26 cellular contexts compared by ENCODE assay signal in the genomic region with DNA sequence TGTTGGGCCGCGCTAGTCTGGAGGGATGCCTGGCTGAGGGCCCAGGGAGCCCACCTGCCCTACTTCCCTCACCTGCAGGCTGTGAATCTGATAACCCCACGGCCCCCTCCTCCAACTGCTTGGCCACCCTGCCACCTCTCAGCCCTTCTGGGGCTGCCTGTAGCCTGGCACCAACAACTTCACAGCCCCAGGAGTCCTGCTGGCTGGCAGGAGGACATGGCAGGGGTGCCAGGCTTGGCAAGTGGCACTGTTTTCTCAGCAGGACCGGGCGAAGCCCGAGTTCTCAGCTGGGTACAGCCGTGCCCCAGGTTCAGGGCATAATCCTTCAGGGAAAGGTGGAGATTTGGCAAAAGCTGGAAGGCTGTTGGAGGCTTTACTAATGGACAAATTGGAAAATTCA.
DNase-seq lines count a peak whose midpoint lies in the region; ATAC-seq, FAIRE-seq and TF ChIP-seq lines count a peak whose summit lies in the region.
"Had no signal": no experiment of that assay in that cellular context is flagged by ENCODE, and none has a peak within 500 bp of the region (broad histone marks: within the 10 kb centered on the region; RNA-seq: fewer than 3 reads in every experiment).

No MANE protein-coding gene starts in this region.

- H3K4me2 ChIP-seq in keratinocyte (ENCODE audit: control insufficient read depth, extremely low read depth, insufficient read depth, low read depth, low read length): no peak overlapping the region
- H3K4me2 ChIP-seq: A549, PC-9, SK-N-SH had no signal

- H3K27ac Mint-ChIP-seq in central memory CD8-positive, alpha-beta T cell (ENCODE audit: low read depth): peak overlapping the region; percentile 32
- no peak overlapping the region for H3K27ac Mint-ChIP-seq in activated CD4-positive, alpha-beta T cell treated with anti-CD3 and anti-CD28 coated beads, Interleukin-2, amount 10 ng/mL, durations not matched to agents 24 days and 14 days
- H3K27ac Mint-ChIP-seq: CD4-positive, CD25-positive, alpha-beta regulatory T cell had no signal

- no peaks in the 10 kb centered on the region for H3K27me3 Mint-ChIP-seq in central memory CD8-positive, alpha-beta T cell
- H3K27me3 Mint-ChIP-seq in activated T-cell treated with anti-CD3 and anti-CD28 coated beads, Interleukin-2, amount 50 U/mL, for 4 hours (ENCODE audit: low read depth): no peaks in the 10 kb centered on the region
- H3K27me3 Mint-ChIP-seq in activated CD4-positive, alpha-beta T cell treated with anti-CD3 and anti-CD28 coated beads, Interleukin-2, amount 10 ng/mL, durations not matched to agents 24 days and 14 days: no peaks in the 10 kb centered on the region
- H3K27me3 Mint-ChIP-seq: CD4-positive, CD25-positive, alpha-beta regulatory T cell had no signal

- intact Hi-C loops in activated CD4-positive, alpha-beta T cell treated with anti-CD3 and anti-CD28 coated beads, Interleukin-2, amount 10 ng/mL, durations not matched to agents 24 days and 14 days (cut with micrococcal nuclease): no loop called here

- dilution Hi-C loops in keratinocyte (cut with MboI; ENCODE audit: extremely low pct_ligation_motif_present, low sequenced_read_pairs): no loop called here

- H3K4me1 Mint-ChIP-seq in central memory CD8-positive, alpha-beta T cell: peaks cover 11% of the 10 kb centered on the region
- peaks cover 6% of the 10 kb centered on the region for H3K4me1 Mint-ChIP-seq in activated T-cell treated with anti-CD3 and anti-CD28 coated beads, Interleukin-2, amount 50 U/mL, for 4 hours (ENCODE audit: low read depth)
- peaks cover under 1% of the 10 kb centered on the region for H3K4me1 Mint-ChIP-seq in activated CD4-positive, alpha-beta T cell treated with anti-CD3 and anti-CD28 coated beads, Interleukin-2, amount 10 ng/mL, durations not matched to agents 24 days and 14 days

- peaks cover 7% of the 10 kb centered on the region for H3K36me3 Mint-ChIP-seq in central memory CD8-positive, alpha-beta T cell (ENCODE audit: insufficient read depth)
- no peaks in the 10 kb centered on the region for H3K36me3 Mint-ChIP-seq in activated T-cell treated with anti-CD3 and anti-CD28 coated beads, Interleukin-2, amount 50 U/mL, for 4 hours (ENCODE audit: insufficient read depth)
- no peaks in the 10 kb centered on the region for H3K36me3 Mint-ChIP-seq in activated CD4-positive, alpha-beta T cell treated with anti-CD3 and anti-CD28 coated beads, Interleukin-2, amount 10 ng/mL, durations not matched to agents 24 days and 14 days (ENCODE audit: low read depth)
- H3K36me3 Mint-ChIP-seq: CD4-positive, CD25-positive, alpha-beta regulatory T cell had no signal

- H3K4me1 ChIP-seq in keratinocyte (ENCODE audit: control insufficient read depth, extremely low read depth, insufficient read depth, low read length): peaks cover 8% of the 10 kb centered on the region

- in situ Hi-C loops in G401 (cut with HindIII; ENCODE audit: low sequenced_read_pairs): no loop called here

- peaks cover 2% of the 10 kb centered on the region for H4K20me1 ChIP-seq in keratinocyte (ENCODE audit: control insufficient read depth, extremely low read depth, insufficient read depth, low read length)

- no peak overlapping the region for H3K4me3 ChIP-seq in keratinocyte (ENCODE audit: control insufficient read depth in 2 of 3, extremely low read depth in 1 of 3, insufficient read depth in 2 of 3, low read depth in 1 of 3, low read length in 3 of 3)
- H3K4me3 ChIP-seq: A549, K562, PC-9 had no signal

- no peak overlapping the region for H2AFZ ChIP-seq in keratinocyte (ENCODE audit: control insufficient read depth, low read length)
- H2AFZ ChIP-seq: PC-9 had no signal

- peaks cover 87% of the 10 kb centered on the region for H3K79me2 ChIP-seq in keratinocyte (ENCODE audit: control insufficient read depth, insufficient read depth, low read length)

- H3K9me3 Mint-ChIP-seq in central memory CD8-positive, alpha-beta T cell: no peaks in the 10 kb centered on the region
- H3K9me3 Mint-ChIP-seq in activated T-cell treated with anti-CD3 and anti-CD28 coated beads, Interleukin-2, amount 50 U/mL, for 4 hours: no peaks in the 10 kb centered on the region
- no peaks in the 10 kb centered on the region for H3K9me3 Mint-ChIP-seq in activated CD4-positive, alpha-beta T cell treated with anti-CD3 and anti-CD28 coated beads, Interleukin-2, amount 10 ng/mL, durations not matched to agents 24 days and 14 days
- H3K9me3 Mint-ChIP-seq: CD4-positive, CD25-positive, alpha-beta regulatory T cell had no signal

- H3K27me3 ChIP-seq in keratinocyte (ENCODE audit: control insufficient read depth, extremely low read depth, insufficient read depth, low read length): no peaks in the 10 kb centered on the region

- no peak for TF ChIP-seq CTCF in keratinocyte (optimal IDR thresholded peaks at IDR 0.05 in 1 of 3, IDR thresholded peaks at IDR 0.05 in 1 of 3, conservative IDR thresholded peaks at IDR 0.05 in 1 of 3; ENCODE audit: extremely low read depth in 1 of 3, insufficient read depth in 2 of 3, low read length in 3 of 3)
- no peak for TF ChIP-seq CTCF in omental fat pad (IDR thresholded peaks at IDR 0.05)

- DNase-seq in G401 (ENCODE audit: low spot score): peak; percentile 43
- DNase-seq in central memory CD8-positive, alpha-beta T cell (ENCODE audit: low spot score in 2 of 2): no peak
- no peak for DNase-seq in keratinocyte (ENCODE audit: low read depth, low spot score)
- DNase-seq in omental fat pad (ENCODE audit: low spot score): no peak
- no peak for DNase-seq in activated T-cell treated with anti-CD3 and anti-CD28 coated beads, Interleukin-2, amount 50 U/mL, for 4 hours
- DNase-seq in activated CD4-positive, alpha-beta T cell treated with anti-CD3 and anti-CD28 coated beads, Interleukin-2, amount 10 ng/mL, durations not matched to agents 24 days and 14 days: no peak
- no peak for DNase-seq in mesenteric fat pad (ENCODE audit: low spot score)
- DNase-seq in stimulated activated naive CD4-positive, alpha-beta T cell (lab: John Stamatoyannopoulos, UW): no peak
- DNase-seq: CD4-positive, CD25-positive, alpha-beta regulatory T cell; COR-L47; DMS 273 treated with DMSO at 0.1 percent for 48 hours; DND-41; GOT3; MM.1S; NCI-H1092; NCI-H1436; NCI-H187 treated with DMSO at 0.1 percent for 48 hours; NCI-H2107; NCI-H69; RPMI8226; SIG-M5; SK-N-SH had no signal

- H3K9me1 ChIP-seq in keratinocyte (ENCODE audit: control insufficient read depth, extremely low read depth, insufficient read depth, low read length): no peaks in the 10 kb centered on the region

- H3K9ac ChIP-seq in keratinocyte (ENCODE audit: control insufficient read depth, extremely low read depth, insufficient read depth, low read length): peak overlapping the region; percentile 10
- H3K9ac ChIP-seq: SK-N-SH had no signal

- H3K36me3 ChIP-seq in keratinocyte (ENCODE audit: control insufficient read depth in 2 of 2, extremely low read depth in 1 of 2, insufficient read depth in 2 of 2, low read length in 2 of 2): peaks cover 0 to 2% of the 10 kb centered on the region in 2 experiments

- no peak overlapping the region for H3K27ac ChIP-seq in keratinocyte (ENCODE audit: control insufficient read depth, insufficient read depth, low read length)
- H3K27ac ChIP-seq: PC-9 had no signal

- H3K4me3 Mint-ChIP-seq in central memory CD8-positive, alpha-beta T cell: no peak overlapping the region
- H3K4me3 Mint-ChIP-seq in activated T-cell treated with anti-CD3 and anti-CD28 coated beads, Interleukin-2, amount 50 U/mL, for 4 hours: no peak overlapping the region
- no peak overlapping the region for H3K4me3 Mint-ChIP-seq in activated CD4-positive, alpha-beta T cell treated with anti-CD3 and anti-CD28 coated beads, Interleukin-2, amount 10 ng/mL, durations not matched to agents 24 days and 14 days
- H3K4me3 Mint-ChIP-seq: CD4-positive, CD25-positive, alpha-beta regulatory T cell had no signal

- no peak for FAIRE-seq in keratinocyte (lab: Jason Lieb, UNC)
- FAIRE-seq: A549, GM18507, K562 had no signal

- H3K9me3 ChIP-seq in keratinocyte (ENCODE audit: control insufficient read depth, low read depth, low read length): no peaks in the 10 kb centered on the region
- H3K9me3 ChIP-seq: A549, SK-N-SH had no signal

- ATAC-seq in central memory CD8-positive, alpha-beta T cell (replicated peaks; ENCODE audit: extremely low read depth, poor library complexity, severe bottlenecking): no peak
- peak; percentile 33 for ATAC-seq in omental fat pad (ENCODE audit: low FRiP score)
- no peak for ATAC-seq in activated T-cell treated with anti-CD3 and anti-CD28 coated beads, Interleukin-2, amount 50 U/mL, for 4 hours
- ATAC-seq: K562 had no signal
